In genomic region chr9:127937383-127938297, GRCh38 we compare ENCODE assay signal across 1 cellular context.
TF ChIP-seq lines count a peak whose summit lies in the region.

DPM2 (minus strand) TSS chr9:127937854; CDS start chr9:127937820, 34 bp downstream.

TF ChIP-seq in GM12878, 131 proteins besides CTCF, POLR2A, EP300 and RAD21 (continued from another document and continues in another):
- TF ChIP-seq USF1 (IDR thresholded peaks at IDR 0.05; ENCODE audit: borderline replicate concordance, extremely low read length, insufficient read depth, low read depth, low read length): no peak
- TF ChIP-seq NBN (IDR thresholded peaks at IDR 0.05): no peak
- no peak for TF ChIP-seq ATF2 (IDR thresholded peaks at IDR 0.05; ENCODE audit: low read length)
- TF ChIP-seq ATF3 (IDR thresholded peaks at IDR 0.05; ENCODE audit: borderline replicate concordance, extremely low read depth, low read depth, low read length): no peak
- TF ChIP-seq PRDM15 (CRISPR knock-in tag; IDR thresholded peaks at IDR 0.05): no peak
- peak; percentile 97 for TF ChIP-seq GABPA (IDR thresholded peaks at IDR 0.05; ENCODE audit: low read depth)
- TF ChIP-seq TCF7 (IDR thresholded peaks at IDR 0.05; ENCODE audit: borderline replicate concordance): no peak
- TF ChIP-seq MEF2A (IDR thresholded peaks at IDR 0.05; ENCODE audit: insufficient read depth, low read depth, low read length): no peak
- TF ChIP-seq SREBF1 (IDR thresholded peaks at IDR 0.05; ENCODE audit: low read length): peak; percentile 60; the same call in 1 of the 2 replicates
- TF ChIP-seq TARDBP (IDR thresholded peaks at IDR 0.05; ENCODE audit: borderline replicate concordance): peak; percentile 84; the same call in 1 of the 2 replicates
- peak; percentile 45; the same call in 1 of the 2 replicates for TF ChIP-seq MTA2 (IDR thresholded peaks at IDR 0.05; ENCODE audit: low read depth)
- peak; percentile 68 for TF ChIP-seq MAX (IDR thresholded peaks at IDR 0.05; ENCODE audit: low read depth, low read length)
- TF ChIP-seq RFX5 (IDR thresholded peaks at IDR 0.05; ENCODE audit: low read depth, low read length): no peak
- no peak for TF ChIP-seq TCF3 (IDR thresholded peaks at IDR 0.05; ENCODE audit: borderline replicate concordance, insufficient read depth, low read depth, low read length)
- TF ChIP-seq TCF12 (IDR thresholded peaks at IDR 0.05; ENCODE audit: low read depth, low read length): peak; percentile 52; the same call in 1 of the 2 replicates
- peak; percentile 59 for TF ChIP-seq E4F1 (IDR thresholded peaks at IDR 0.05; ENCODE audit: borderline replicate concordance, partially characterized antibody)
- TF ChIP-seq BCL11A (IDR thresholded peaks at IDR 0.05; ENCODE audit: low read depth, low read length): no peak
- no peak for TF ChIP-seq CUX1 (IDR thresholded peaks at IDR 0.05; ENCODE audit: insufficient replicate concordance, low read depth, low read length)
- TF ChIP-seq MYB (IDR thresholded peaks at IDR 0.05; ENCODE audit: borderline replicate concordance, low read depth, low read length): no peak
- no peak for TF ChIP-seq IRF3 (IDR thresholded peaks at IDR 0.05)
- TF ChIP-seq FOS (IDR thresholded peaks at IDR 0.05; ENCODE audit: borderline replicate concordance, extremely low read depth, insufficient read length): no peak
- 0 out of 4 replicates have a peak, but pooled peaks of 1 of the 2 experiments have one; percentile 46 for TF ChIP-seq IKZF2 (IDR thresholded peaks at IDR 0.05)
- peak; percentile 87 for TF ChIP-seq MEF2B (IDR thresholded peaks at IDR 0.05; ENCODE audit: partially characterized antibody, poor library complexity, severe bottlenecking)
- no peak; the same call in 1 of the 2 replicates for TF ChIP-seq BMI1 (IDR thresholded peaks at IDR 0.05; ENCODE audit: borderline replicate concordance)
- peak; percentile 84 for TF ChIP-seq SMAD5 (IDR thresholded peaks at IDR 0.05; ENCODE audit: low read depth)
- no peak for TF ChIP-seq ZBTB33 (IDR thresholded peaks at IDR 0.05)
- TF ChIP-seq SP1 (IDR thresholded peaks at IDR 0.05; ENCODE audit: low read depth, low read length): no peak
- no peak for TF ChIP-seq FOXK2 (IDR thresholded peaks at IDR 0.05)
- TF ChIP-seq MXI1 (IDR thresholded peaks at IDR 0.05; ENCODE audit: low read depth, low read length): peak; percentile 74
- no peak for TF ChIP-seq ATF7 (IDR thresholded peaks at IDR 0.05; ENCODE audit: low read depth)
- TF ChIP-seq JUNB (IDR thresholded peaks at IDR 0.05): no peak
- no peak for TF ChIP-seq RAD51 (IDR thresholded peaks at IDR 0.05)
- TF ChIP-seq RELA (IDR thresholded peaks at IDR 0.05; ENCODE audit: borderline replicate concordance, partially characterized antibody): no peak
- TF ChIP-seq NFYA (IDR thresholded peaks at IDR 0.05; ENCODE audit: borderline replicate concordance, low read depth, low read length): no peak
- peak; percentile 81 for TF ChIP-seq ELK1 (IDR thresholded peaks at IDR 0.05; ENCODE audit: low read depth, low read length)
- TF ChIP-seq KAT2A (conservative IDR thresholded peaks at IDR 0.05; ENCODE audit: control insufficient read depth, low read depth, low read length): no peak
- TF ChIP-seq BRCA1 (IDR thresholded peaks at IDR 0.05; ENCODE audit: low read depth, low read length): no peak
- no peak for TF ChIP-seq RBBP5 (conservative IDR thresholded peaks at IDR 0.05)
- no peak for TF ChIP-seq HDGF (IDR thresholded peaks at IDR 0.05)
- TF ChIP-seq NR2C2 (IDR thresholded peaks at IDR 0.05; ENCODE audit: borderline replicate concordance, control insufficient read depth, insufficient read length, low read depth): no peak
- no peak for TF ChIP-seq HSF1 (IDR thresholded peaks at IDR 0.05; ENCODE audit: low read depth, low read length)
